ENCODE assay signal across 2 cellular contexts in the genomic region with DNA sequence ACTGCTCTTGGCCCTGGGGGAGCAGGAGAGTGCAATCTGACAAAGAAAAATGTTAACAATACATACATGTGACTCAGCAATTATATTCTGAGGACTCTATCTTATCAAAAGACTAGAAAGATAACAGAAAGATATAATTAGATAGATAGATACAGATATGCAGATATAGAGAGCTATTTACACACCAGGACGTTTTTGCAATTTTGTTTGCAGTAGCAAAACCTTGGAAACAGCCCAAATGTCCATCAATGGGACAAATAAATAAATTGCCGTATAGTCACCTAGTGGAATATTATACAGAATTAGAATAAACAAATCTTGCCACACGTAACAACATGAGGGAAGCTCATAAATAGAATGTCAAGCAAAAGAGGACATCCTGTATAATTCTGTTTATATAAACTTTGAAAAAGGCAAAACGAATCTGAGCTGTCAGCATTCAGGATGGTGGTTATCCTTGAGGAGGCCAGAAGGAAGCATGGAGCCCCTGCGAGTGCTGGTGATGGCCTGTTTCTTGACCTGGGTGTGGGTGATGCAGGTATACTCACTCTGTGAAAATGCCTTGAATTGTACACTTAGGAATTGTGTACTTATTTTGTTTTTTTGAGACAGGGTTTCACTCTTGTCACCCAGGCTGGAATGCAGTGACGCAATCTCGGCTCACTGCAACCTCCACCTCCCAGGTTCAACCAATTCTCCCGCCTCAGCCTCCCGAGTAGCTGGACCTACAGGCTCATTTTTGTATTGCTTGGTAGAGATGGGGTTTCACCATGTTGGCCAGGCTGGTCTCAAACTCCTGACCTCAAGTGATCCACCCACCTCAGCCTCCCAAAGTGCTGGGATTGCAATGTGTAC.
TF ChIP-seq lines count a peak whose summit lies in the region.

No MANE protein-coding gene starts in this region.

TF ChIP-seq in HEK293, 187 proteins besides CTCF, POLR2A, EP300 and RAD21:
- TF ChIP-seq GLIS1 (tag by site-specific recombination; IDR thresholded peaks at IDR 0.05): peak; percentile 35; the same call in 1 of the 2 replicates
- no peak for TF ChIP-seq ZNF423 (tag by site-specific recombination; IDR thresholded peaks at IDR 0.05)
- no peak for TF ChIP-seq ZNF785 (tag by site-specific recombination; IDR thresholded peaks at IDR 0.05)
- no peak for TF ChIP-seq FEZF1 (tag by site-specific recombination; IDR thresholded peaks at IDR 0.05)
- no peak for TF ChIP-seq ZNF585B (tag by site-specific recombination; IDR thresholded peaks at IDR 0.05)

TF ChIP-seq in K562, 482 proteins besides CTCF, POLR2A, EP300 and RAD21 (continues in another document):
- TF ChIP-seq ZBED1 (IDR thresholded peaks at IDR 0.05) (no peak), DACH1 (IDR thresholded peaks at IDR 0.05; ENCODE audit: partially characterized antibody) (peak; percentile 67), ZNF445 (CRISPR knock-in tag; IDR thresholded peaks at IDR 0.05; ENCODE audit: low read depth) (no peak), DPF2 (IDR thresholded peaks at IDR 0.05) (peak; percentile 40; the same call in 1 of the 2 replicates), XRCC5 (IDR thresholded peaks at IDR 0.05; ENCODE audit: low read depth, low read length) (no peak), ELF4 (CRISPR knock-in tag; IDR thresholded peaks at IDR 0.05) (no peak), JUNB (CRISPR knock-in tag; conservative IDR thresholded peaks at IDR 0.05) (no peak), ZNF551 (CRISPR knock-in tag; IDR thresholded peaks at IDR 0.05) (no peak), ZNF232 (CRISPR knock-in tag; IDR thresholded peaks at IDR 0.05) (no peak), NUFIP1 (IDR thresholded peaks at IDR 0.05; ENCODE audit: partially characterized antibody) (no peak), ZNF224 (CRISPR knock-in tag; IDR thresholded peaks at IDR 0.05) (no peak), GATAD2B (IDR thresholded peaks at IDR 0.05; ENCODE audit: borderline replicate concordance) (peak; percentile 67; the same call in 1 of the 2 replicates), NFE2L1 (tag; IDR thresholded peaks at IDR 0.05; ENCODE audit: borderline replicate concordance, low read depth) (peak; percentile 72), ASH1L (IDR thresholded peaks at IDR 0.05; ENCODE audit: borderline replicate concordance, low read depth, partially characterized antibody) (no peak), C11orf30 (IDR thresholded peaks at IDR 0.05; ENCODE audit: low read depth) (peak; percentile 79), DIDO1 (tag; IDR thresholded peaks at IDR 0.05; ENCODE audit: low read depth) (no peak), ZNF146 (CRISPR knock-in tag; IDR thresholded peaks at IDR 0.05; ENCODE audit: unreplicated experiment) (no peak), HOXB6 (CRISPR knock-in tag; IDR thresholded peaks at IDR 0.05; ENCODE audit: borderline replicate concordance) (no peak), ESRRA (IDR thresholded peaks at IDR 0.05; ENCODE audit: borderline replicate concordance, low read depth) (no peak), TRIM28 (IDR thresholded peaks at IDR 0.05) (no peak), RUNX1 (IDR thresholded peaks at IDR 0.05; ENCODE audit: low read depth) (no peak), ZNF41 (CRISPR knock-in tag; conservative IDR thresholded peaks at IDR 0.05) (no peak), BACH1 (tag; IDR thresholded peaks at IDR 0.05) (peak; percentile 77; the same call in 1 of the 2 replicates), KLF16 (IDR thresholded peaks at IDR 0.05) (no peak), MAFG (tag; conservative IDR thresholded peaks at IDR 0.05) (peak; percentile 89), MAFF (IDR thresholded peaks at IDR 0.05; ENCODE audit: low read length) (peak; percentile 73; the same call in 1 of the 2 replicates), ZNF316 (IDR thresholded peaks at IDR 0.05) (peak; percentile 90), SMAD4 (CRISPR knock-in tag; conservative IDR thresholded peaks at IDR 0.05) (no peak), ZNF347 (CRISPR knock-in tag; IDR thresholded peaks at IDR 0.05; ENCODE audit: low read depth) (no peak), TAF15 (IDR thresholded peaks at IDR 0.05; ENCODE audit: low read depth, low read length) (no peak), E2F3 (CRISPR knock-in tag; IDR thresholded peaks at IDR 0.05) (no peak), TEAD2 (tag; IDR thresholded peaks at IDR 0.05) (0 out of 2 replicates have a peak, but pooled peaks have one; percentile 14), ZNF217 (CRISPR knock-in tag; IDR thresholded peaks at IDR 0.05) (no peak)
- TF ChIP-seq, protein P1, sequence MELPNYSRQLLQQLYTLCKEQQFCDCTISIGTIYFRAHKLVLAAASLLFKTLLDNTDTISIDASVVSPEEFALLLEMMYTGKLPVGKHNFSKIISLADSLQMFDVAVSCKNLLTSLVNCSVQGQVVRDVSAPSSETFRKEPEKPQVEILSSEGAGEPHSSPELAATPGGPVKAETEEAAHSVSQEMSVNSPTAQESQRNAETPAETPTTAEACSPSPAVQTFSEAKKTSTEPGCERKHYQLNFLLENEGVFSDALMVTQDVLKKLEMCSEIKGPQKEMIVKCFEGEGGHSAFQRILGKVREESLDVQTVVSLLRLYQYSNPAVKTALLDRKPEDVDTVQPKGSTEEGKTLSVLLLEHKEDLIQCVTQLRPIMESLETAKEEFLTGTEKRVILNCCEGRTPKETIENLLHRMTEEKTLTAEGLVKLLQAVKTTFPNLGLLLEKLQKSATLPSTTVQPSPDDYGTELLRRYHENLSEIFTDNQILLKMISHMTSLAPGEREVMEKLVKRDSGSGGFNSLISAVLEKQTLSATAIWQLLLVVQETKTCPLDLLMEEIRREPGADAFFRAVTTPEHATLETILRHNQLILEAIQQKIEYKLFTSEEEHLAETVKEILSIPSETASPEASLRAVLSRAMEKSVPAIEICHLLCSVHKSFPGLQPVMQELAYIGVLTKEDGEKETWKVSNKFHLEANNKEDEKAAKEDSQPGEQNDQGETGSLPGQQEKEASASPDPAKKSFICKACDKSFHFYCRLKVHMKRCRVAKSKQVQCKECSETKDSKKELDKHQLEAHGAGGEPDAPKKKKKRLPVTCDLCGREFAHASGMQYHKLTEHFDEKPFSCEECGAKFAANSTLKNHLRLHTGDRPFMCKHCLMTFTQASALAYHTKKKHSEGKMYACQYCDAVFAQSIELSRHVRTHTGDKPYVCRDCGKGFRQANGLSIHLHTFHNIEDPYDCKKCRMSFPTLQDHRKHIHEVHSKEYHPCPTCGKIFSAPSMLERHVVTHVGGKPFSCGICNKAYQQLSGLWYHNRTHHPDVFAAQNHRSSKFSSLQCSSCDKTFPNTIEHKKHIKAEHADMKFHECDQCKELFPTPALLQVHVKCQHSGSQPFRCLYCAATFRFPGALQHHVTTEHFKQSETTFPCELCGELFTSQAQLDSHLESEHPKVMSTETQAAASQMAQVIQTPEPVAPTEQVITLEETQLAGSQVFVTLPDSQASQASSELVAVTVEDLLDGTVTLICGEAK (IDR thresholded peaks at IDR 0.05): no peak
- TF ChIP-seq, protein P1 (CRISPR knock-in tag; IDR thresholded peaks at IDR 0.05): no peak
- TF ChIP-seq, protein P2, sequence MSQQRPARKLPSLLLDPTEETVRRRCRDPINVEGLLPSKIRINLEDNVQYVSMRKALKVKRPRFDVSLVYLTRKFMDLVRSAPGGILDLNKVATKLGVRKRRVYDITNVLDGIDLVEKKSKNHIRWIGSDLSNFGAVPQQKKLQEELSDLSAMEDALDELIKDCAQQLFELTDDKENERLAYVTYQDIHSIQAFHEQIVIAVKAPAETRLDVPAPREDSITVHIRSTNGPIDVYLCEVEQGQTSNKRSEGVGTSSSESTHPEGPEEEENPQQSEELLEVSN (IDR thresholded peaks at IDR 0.05; ENCODE audit: borderline replicate concordance in 1 of 2, extremely low read depth in 1 of 2, insufficient read depth in 1 of 2, insufficient read length in 1 of 2, low read depth in 1 of 2, low read length in 1 of 2, poor library complexity in 1 of 2, severe bottlenecking in 1 of 2): no peak
- TF ChIP-seq, protein P3, sequence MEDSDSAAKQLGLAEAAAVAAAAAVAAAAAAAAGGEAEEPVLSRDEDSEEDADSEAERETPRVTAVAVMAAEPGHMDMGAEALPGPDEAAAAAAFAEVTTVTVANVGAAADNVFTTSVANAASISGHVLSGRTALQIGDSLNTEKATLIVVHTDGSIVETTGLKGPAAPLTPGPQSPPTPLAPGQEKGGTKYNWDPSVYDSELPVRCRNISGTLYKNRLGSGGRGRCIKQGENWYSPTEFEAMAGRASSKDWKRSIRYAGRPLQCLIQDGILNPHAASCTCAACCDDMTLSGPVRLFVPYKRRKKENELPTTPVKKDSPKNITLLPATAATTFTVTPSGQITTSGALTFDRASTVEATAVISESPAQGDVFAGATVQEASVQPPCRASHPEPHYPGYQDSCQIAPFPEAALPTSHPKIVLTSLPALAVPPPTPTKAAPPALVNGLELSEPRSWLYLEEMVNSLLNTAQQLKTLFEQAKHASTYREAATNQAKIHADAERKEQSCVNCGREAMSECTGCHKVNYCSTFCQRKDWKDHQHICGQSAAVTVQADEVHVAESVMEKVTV (CRISPR knock-in tag; IDR thresholded peaks at IDR 0.05): no peak
- TF ChIP-seq, protein P4, sequence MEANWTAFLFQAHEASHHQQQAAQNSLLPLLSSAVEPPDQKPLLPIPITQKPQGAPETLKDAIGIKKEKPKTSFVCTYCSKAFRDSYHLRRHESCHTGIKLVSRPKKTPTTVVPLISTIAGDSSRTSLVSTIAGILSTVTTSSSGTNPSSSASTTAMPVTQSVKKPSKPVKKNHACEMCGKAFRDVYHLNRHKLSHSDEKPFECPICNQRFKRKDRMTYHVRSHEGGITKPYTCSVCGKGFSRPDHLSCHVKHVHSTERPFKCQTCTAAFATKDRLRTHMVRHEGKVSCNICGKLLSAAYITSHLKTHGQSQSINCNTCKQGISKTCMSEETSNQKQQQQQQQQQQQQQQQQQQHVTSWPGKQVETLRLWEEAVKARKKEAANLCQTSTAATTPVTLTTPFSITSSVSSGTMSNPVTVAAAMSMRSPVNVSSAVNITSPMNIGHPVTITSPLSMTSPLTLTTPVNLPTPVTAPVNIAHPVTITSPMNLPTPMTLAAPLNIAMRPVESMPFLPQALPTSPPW (CRISPR knock-in tag; IDR thresholded peaks at IDR 0.05): 0 out of 2 replicates have a peak, but pooled peaks have one; percentile 14
- TF ChIP-seq, protein P5, sequence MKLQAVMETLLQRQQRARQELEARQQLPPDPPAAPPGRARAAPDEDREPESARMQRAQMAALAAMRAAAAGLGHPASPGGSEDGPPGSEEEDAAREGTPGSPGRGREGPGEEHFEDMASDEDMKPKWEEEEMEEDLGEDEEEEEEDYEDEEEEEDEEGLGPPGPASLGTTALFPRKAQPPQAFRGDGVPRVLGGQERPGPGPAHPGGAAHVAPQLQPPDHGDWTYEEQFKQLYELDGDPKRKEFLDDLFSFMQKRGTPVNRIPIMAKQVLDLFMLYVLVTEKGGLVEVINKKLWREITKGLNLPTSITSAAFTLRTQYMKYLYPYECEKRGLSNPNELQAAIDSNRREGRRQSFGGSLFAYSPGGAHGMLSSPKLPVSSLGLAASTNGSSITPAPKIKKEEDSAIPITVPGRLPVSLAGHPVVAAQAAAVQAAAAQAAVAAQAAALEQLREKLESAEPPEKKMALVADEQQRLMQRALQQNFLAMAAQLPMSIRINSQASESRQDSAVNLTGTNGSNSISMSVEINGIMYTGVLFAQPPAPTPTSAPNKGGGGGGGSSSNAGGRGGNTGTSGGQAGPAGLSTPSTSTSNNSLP (IDR thresholded peaks at IDR 0.05; ENCODE audit: borderline replicate concordance, low read depth, low read length): no peak
- TF ChIP-seq, protein P6, sequence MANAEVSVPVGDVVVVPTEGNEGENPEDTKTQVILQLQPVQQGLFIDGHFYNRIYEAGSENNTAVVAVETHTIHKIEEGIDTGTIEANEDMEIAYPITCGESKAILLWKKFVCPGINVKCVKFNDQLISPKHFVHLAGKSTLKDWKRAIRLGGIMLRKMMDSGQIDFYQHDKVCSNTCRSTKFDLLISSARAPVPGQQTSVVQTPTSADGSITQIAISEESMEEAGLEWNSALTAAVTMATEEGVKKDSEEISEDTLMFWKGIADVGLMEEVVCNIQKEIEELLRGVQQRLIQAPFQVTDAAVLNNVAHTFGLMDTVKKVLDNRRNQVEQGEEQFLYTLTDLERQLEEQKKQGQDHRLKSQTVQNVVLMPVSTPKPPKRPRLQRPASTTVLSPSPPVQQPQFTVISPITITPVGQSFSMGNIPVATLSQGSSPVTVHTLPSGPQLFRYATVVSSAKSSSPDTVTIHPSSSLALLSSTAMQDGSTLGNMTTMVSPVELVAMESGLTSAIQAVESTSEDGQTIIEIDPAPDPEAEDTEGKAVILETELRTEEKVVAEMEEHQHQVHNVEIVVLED (CRISPR knock-in tag; IDR thresholded peaks at IDR 0.05): no peak
- TF ChIP-seq, protein P7, sequence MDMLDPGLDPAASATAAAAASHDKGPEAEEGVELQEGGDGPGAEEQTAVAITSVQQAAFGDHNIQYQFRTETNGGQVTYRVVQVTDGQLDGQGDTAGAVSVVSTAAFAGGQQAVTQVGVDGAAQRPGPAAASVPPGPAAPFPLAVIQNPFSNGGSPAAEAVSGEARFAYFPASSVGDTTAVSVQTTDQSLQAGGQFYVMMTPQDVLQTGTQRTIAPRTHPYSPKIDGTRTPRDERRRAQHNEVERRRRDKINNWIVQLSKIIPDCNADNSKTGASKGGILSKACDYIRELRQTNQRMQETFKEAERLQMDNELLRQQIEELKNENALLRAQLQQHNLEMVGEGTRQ (CRISPR knock-in tag; IDR thresholded peaks at IDR 0.05): no peak
